In the genomic region with DNA sequence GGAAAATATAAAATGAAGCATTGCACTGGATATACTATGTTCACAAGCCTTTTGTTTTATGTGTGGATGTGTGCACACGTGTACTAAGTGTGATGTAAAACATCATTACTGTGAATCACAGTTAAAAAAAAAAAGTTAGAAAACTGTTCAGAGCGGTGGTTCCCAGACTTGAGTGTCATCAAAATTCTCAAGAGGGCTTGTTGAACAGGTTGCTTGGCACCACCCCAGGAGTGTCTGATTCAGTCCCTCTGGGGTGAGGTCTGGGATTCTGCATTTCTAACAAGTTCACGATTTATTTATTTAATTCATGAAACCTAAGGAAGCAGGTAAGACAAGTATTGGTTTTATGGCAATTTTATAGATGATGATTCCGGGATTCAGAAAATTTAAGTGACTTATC, we compare ENCODE assay signal across 1 cellular context.
TF ChIP-seq lines count a peak whose summit lies in the region.

No MANE protein-coding gene starts in this region.

TF ChIP-seq in HCT116, 20 proteins besides CTCF, POLR2A, EP300 and RAD21 (continued from another document):
- TF ChIP-seq, protein P1, sequence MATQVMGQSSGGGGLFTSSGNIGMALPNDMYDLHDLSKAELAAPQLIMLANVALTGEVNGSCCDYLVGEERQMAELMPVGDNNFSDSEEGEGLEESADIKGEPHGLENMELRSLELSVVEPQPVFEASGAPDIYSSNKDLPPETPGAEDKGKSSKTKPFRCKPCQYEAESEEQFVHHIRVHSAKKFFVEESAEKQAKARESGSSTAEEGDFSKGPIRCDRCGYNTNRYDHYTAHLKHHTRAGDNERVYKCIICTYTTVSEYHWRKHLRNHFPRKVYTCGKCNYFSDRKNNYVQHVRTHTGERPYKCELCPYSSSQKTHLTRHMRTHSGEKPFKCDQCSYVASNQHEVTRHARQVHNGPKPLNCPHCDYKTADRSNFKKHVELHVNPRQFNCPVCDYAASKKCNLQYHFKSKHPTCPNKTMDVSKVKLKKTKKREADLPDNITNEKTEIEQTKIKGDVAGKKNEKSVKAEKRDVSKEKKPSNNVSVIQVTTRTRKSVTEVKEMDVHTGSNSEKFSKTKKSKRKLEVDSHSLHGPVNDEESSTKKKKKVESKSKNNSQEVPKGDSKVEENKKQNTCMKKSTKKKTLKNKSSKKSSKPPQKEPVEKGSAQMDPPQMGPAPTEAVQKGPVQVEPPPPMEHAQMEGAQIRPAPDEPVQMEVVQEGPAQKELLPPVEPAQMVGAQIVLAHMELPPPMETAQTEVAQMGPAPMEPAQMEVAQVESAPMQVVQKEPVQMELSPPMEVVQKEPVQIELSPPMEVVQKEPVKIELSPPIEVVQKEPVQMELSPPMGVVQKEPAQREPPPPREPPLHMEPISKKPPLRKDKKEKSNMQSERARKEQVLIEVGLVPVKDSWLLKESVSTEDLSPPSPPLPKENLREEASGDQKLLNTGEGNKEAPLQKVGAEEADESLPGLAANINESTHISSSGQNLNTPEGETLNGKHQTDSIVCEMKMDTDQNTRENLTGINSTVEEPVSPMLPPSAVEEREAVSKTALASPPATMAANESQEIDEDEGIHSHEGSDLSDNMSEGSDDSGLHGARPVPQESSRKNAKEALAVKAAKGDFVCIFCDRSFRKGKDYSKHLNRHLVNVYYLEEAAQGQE (IDR thresholded peaks at IDR 0.05; ENCODE audit: low read depth) = no peak
- TF ChIP-seq EZH2 (IDR thresholded peaks at IDR 0.05) (no peak), CEBPB (IDR thresholded peaks at IDR 0.05; ENCODE audit: low read depth) (no peak), SRF (IDR thresholded peaks at IDR 0.05; ENCODE audit: low read depth) (no peak), YY1 (IDR thresholded peaks at IDR 0.05; ENCODE audit: extremely low read depth, insufficient replicate concordance, low read depth, low read length) (no peak), JUND (IDR thresholded peaks at IDR 0.05) (no peak), FOSL1 (IDR thresholded peaks at IDR 0.05; ENCODE audit: low read depth) (no peak)
